27 cellular contexts compared by ENCODE assay signal in genomic region chr7:4209966-4210365, GRCh38.
"Had no signal": no experiment of that assay in that cellular context is flagged by ENCODE, and none has a peak within 500 bp of the region (broad histone marks: within the 10 kb centered on the region; RNA-seq: fewer than 3 reads in every experiment).

No MANE protein-coding gene starts in this region.

- H3K27me3 ChIP-seq: adrenal gland, body of pancreas, colonic mucosa, gastroesophageal sphincter had no signal

- DNase-seq: activated CD4-positive, alpha-beta memory T cell treated with anti-CD3 and anti-CD28 coated beads for 36 hours; activated CD4-positive, alpha-beta T cell treated with anti-CD3 and anti-CD28 coated beads for 36 hours; activated CD4-positive, alpha-beta T cell treated with anti-CD3 and anti-CD28 coated beads, Interleukin-2, amount 10 ng/mL, durations not matched to agents 24 days and 14 days; activated CD4-positive, CD25-positive, alpha-beta regulatory T cell; activated CD4-positive, CD25-positive, alpha-beta regulatory T cell treated with anti-CD3 and anti-CD28 coated beads, Interleukin-2, amount 50 U/mL, for 72 hours; activated CD8-positive, alpha-beta memory T cell treated with anti-CD3 and anti-CD28 coated beads, Interleukin-2, amount 10 ng/mL, durations not matched to agents 7 days and 5 days; activated CD8-positive, alpha-beta memory T cell treated with anti-CD3 and anti-CD28 coated beads, Interleukin-2, amount 50 U/mL, for 4 hours; activated CD8-positive, alpha-beta T cell treated with anti-CD3 and anti-CD28 coated beads, Interleukin-2, amount 10 ng/mL, durations not matched to agents 7 days and 5 days; activated naive CD4-positive, alpha-beta T cell treated with anti-CD3 and anti-CD28 coated beads for 36 hours; activated naive CD8-positive, alpha-beta T cell treated with anti-CD3 and anti-CD28 coated beads for 36 hours; activated naive CD8-positive, alpha-beta T cell treated with anti-CD3 and anti-CD28 coated beads, Interleukin-2, amount 50 U/mL, for 24 hours; activated T-cell treated with anti-CD3 and anti-CD28 coated beads, Interleukin-2, amount 50 U/mL, for 1 hour; activated T-cell treated with anti-CD3 and anti-CD28 coated beads, Interleukin-2, amount 50 U/mL, for 48 hours; adrenal gland; amygdala; body of pancreas; caudate nucleus; colonic mucosa; effector CD8-positive, alpha-beta T cell; esophagus squamous epithelium; foreskin melanocyte; T-helper 1 cell; T-helper 17 cell had no signal

- FAIRE-seq: endometrium, endothelial cell of umbilical vein had no signal

- H3K9me3 ChIP-seq: adrenal gland, body of pancreas, colonic mucosa, esophagus squamous epithelium, gastroesophageal sphincter had no signal

- H3K4me1 ChIP-seq: adrenal gland, body of pancreas, colonic mucosa, gastroesophageal sphincter had no signal

- H3K27ac ChIP-seq: adrenal gland, body of pancreas, colonic mucosa, epithelial cell of prostate, esophagus squamous epithelium, gastroesophageal sphincter had no signal

- H3K36me3 ChIP-seq: adrenal gland, colonic mucosa, esophagus squamous epithelium had no signal

- ATAC-seq: activated CD4-positive, alpha-beta T cell treated with anti-CD3 and anti-CD28 coated beads for 36 hours; activated CD8-positive, alpha-beta memory T cell treated with anti-CD3 and anti-CD28 coated beads, Interleukin-2, amount 10 ng/mL, durations not matched to agents 7 days and 5 days; activated CD8-positive, alpha-beta T cell treated with anti-CD3 and anti-CD28 coated beads, Interleukin-2, amount 10 ng/mL, durations not matched to agents 7 days and 5 days; activated naive CD8-positive, alpha-beta T cell treated with anti-CD3 and anti-CD28 coated beads, Interleukin-2, amount 50 U/mL, for 24 hours; body of pancreas; gastroesophageal sphincter; T-helper 17 cell had no signal

- H3K4me3 ChIP-seq: adrenal gland, body of pancreas, colonic mucosa, esophagus squamous epithelium, gastroesophageal sphincter had no signal
